ENCODE assay signal across 1 cellular context in the genomic region with DNA sequence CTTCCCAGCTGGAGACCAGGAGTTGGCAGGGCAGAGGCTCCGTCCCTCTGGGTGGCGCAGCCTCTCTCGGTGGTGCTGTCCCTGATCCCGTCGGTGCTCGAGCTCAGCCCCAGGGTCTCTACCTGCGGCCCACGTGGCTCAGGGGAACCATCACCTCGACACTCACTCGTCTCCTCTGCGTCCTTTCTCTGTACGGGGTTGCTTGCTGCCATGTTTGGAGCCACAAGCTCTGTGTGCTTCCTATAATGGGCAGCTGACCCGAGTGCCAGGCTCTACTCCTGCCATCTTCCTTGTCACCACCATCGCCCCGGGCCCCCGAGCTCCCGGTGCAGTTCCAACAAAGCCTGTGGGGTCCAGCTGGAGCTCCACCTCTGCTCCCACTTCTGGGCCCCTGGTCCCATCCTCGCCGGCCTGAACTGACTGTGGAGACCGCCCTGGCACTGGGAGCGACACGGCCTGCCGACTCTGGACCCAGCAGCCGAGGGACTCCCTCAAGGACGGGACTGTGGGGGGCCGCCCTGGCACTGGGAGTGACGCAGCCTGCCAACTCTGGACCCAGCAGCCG.
TF ChIP-seq lines count a peak whose summit lies in the region.

No MANE protein-coding gene starts in this region.

TF ChIP-seq in liver, 16 proteins besides CTCF, POLR2A, EP300 and RAD21 (continued from another document):
- TF ChIP-seq, protein P1, sequence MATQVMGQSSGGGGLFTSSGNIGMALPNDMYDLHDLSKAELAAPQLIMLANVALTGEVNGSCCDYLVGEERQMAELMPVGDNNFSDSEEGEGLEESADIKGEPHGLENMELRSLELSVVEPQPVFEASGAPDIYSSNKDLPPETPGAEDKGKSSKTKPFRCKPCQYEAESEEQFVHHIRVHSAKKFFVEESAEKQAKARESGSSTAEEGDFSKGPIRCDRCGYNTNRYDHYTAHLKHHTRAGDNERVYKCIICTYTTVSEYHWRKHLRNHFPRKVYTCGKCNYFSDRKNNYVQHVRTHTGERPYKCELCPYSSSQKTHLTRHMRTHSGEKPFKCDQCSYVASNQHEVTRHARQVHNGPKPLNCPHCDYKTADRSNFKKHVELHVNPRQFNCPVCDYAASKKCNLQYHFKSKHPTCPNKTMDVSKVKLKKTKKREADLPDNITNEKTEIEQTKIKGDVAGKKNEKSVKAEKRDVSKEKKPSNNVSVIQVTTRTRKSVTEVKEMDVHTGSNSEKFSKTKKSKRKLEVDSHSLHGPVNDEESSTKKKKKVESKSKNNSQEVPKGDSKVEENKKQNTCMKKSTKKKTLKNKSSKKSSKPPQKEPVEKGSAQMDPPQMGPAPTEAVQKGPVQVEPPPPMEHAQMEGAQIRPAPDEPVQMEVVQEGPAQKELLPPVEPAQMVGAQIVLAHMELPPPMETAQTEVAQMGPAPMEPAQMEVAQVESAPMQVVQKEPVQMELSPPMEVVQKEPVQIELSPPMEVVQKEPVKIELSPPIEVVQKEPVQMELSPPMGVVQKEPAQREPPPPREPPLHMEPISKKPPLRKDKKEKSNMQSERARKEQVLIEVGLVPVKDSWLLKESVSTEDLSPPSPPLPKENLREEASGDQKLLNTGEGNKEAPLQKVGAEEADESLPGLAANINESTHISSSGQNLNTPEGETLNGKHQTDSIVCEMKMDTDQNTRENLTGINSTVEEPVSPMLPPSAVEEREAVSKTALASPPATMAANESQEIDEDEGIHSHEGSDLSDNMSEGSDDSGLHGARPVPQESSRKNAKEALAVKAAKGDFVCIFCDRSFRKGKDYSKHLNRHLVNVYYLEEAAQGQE (IDR thresholded peaks at IDR 0.05) = no peak
- TF ChIP-seq GABPA (IDR thresholded peaks at IDR 0.05 in 1 of 2, conservative IDR thresholded peaks at IDR 0.05 in 1 of 2) = no peak
- TF ChIP-seq SP1 (IDR thresholded peaks at IDR 0.05) = no peak
- no peak for TF ChIP-seq RXRA (IDR thresholded peaks at IDR 0.05)
- TF ChIP-seq FOXA2 (IDR thresholded peaks at IDR 0.05) = no peak
- no peak for TF ChIP-seq EGR1 (IDR thresholded peaks at IDR 0.05; ENCODE audit: low read depth in 2 of 2)
- no peak for TF ChIP-seq YY1 (IDR thresholded peaks at IDR 0.05)
- TF ChIP-seq, protein P2, sequence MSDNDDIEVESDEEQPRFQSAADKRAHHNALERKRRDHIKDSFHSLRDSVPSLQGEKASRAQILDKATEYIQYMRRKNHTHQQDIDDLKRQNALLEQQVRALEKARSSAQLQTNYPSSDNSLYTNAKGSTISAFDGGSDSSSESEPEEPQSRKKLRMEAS (IDR thresholded peaks at IDR 0.05) = no peak
- no peak for TF ChIP-seq NR2F2 (IDR thresholded peaks at IDR 0.05)
